Comparison of ENCODE assay signal across 25 cellular contexts in the genomic region with DNA sequence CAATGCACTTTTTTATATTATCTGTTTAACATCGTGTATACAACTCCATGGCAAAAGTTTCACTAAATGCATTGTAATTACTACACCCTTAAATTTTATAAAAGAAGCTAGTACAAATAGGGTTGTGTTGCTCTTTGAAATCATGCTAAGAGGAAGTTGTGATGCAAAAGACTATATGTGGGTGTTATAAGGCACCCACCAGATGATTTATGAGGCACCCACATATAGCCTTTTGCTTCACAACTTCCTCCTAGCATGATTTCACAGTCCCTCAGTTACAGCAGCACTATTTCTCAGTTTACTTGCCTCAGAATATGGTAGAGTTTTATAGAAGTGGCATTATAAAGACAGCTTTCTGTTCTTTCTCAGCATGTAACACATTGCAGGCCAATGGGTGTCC.
"Had no signal": no experiment of that assay in that cellular context is flagged by ENCODE, and none has a peak within 500 bp of the region (broad histone marks: within the 10 kb centered on the region; RNA-seq: fewer than 3 reads in every experiment).

No MANE protein-coding gene starts in this region.

- H3K4me3 ChIP-seq: adrenal gland, cardiac muscle cell, coronary artery, dorsolateral prefrontal cortex, gastroesophageal sphincter, hepatocyte, right lobe of liver, testis, transverse colon had no signal

- ATAC-seq: activated CD4-positive, alpha-beta T cell treated with anti-CD3 and anti-CD28 coated beads for 36 hours; effector memory CD8-positive, alpha-beta T cell; gastroesophageal sphincter; left colon; right lobe of liver had no signal

- H3K27me3 ChIP-seq: adrenal gland, cardiac muscle cell, dorsolateral prefrontal cortex, gastroesophageal sphincter, hepatocyte, neutrophil, right lobe of liver, testis, transverse colon had no signal

- H3K9me3 ChIP-seq: adrenal gland, gastroesophageal sphincter, neutrophil, right lobe of liver, testis, transverse colon had no signal

- H3K4me1 ChIP-seq: adrenal gland, gastroesophageal sphincter, right lobe of liver, testis, transverse colon had no signal

- H3K27ac ChIP-seq: adrenal gland, cardiac muscle cell, coronary artery, dorsolateral prefrontal cortex, gastroesophageal sphincter, hepatocyte, neutrophil, right lobe of liver, testis, transverse colon had no signal

- H3K36me3 ChIP-seq: adrenal gland, cardiac muscle cell, gastroesophageal sphincter, neutrophil, right lobe of liver, transverse colon had no signal

- DNase-seq: activated CD4-positive, alpha-beta T cell treated with anti-CD3 and anti-CD28 coated beads for 36 hours; activated CD4-positive, alpha-beta T cell treated with anti-CD3 and anti-CD28 coated beads, Interleukin-2, amount 50 U/mL, for 4 hours; activated CD4-positive, CD25-positive, alpha-beta regulatory T cell; activated effector memory CD4-positive, alpha-beta T cell treated with Interleukin-2 at 50 U/mL for 16 hours; activated naive CD4-positive, alpha-beta T cell treated with anti-CD3 and anti-CD28 coated beads for 36 hours; activated naive CD8-positive, alpha-beta T cell treated with anti-CD3 and anti-CD28 coated beads for 36 hours; adrenal gland; aorta; cerebellar nuclear complex; dorsolateral prefrontal cortex; effector memory CD8-positive, alpha-beta T cell; erythroblast; left colon; naive B cell; nephron progenitor cell; right lobe of liver; stimulated activated CD4-positive, alpha-beta T cell treated with anti-CD3 and anti-CD28 coated beads, Interleukin-2, amount 100 ng/mL, for 48 hours; stimulated activated naive CD4-positive, alpha-beta T cell treated with Interleukin-2 at 50 U/mL for 16 hours; testis; transverse colon had no signal
